ENCODE assay signal across 8 cellular contexts in the genomic region with DNA sequence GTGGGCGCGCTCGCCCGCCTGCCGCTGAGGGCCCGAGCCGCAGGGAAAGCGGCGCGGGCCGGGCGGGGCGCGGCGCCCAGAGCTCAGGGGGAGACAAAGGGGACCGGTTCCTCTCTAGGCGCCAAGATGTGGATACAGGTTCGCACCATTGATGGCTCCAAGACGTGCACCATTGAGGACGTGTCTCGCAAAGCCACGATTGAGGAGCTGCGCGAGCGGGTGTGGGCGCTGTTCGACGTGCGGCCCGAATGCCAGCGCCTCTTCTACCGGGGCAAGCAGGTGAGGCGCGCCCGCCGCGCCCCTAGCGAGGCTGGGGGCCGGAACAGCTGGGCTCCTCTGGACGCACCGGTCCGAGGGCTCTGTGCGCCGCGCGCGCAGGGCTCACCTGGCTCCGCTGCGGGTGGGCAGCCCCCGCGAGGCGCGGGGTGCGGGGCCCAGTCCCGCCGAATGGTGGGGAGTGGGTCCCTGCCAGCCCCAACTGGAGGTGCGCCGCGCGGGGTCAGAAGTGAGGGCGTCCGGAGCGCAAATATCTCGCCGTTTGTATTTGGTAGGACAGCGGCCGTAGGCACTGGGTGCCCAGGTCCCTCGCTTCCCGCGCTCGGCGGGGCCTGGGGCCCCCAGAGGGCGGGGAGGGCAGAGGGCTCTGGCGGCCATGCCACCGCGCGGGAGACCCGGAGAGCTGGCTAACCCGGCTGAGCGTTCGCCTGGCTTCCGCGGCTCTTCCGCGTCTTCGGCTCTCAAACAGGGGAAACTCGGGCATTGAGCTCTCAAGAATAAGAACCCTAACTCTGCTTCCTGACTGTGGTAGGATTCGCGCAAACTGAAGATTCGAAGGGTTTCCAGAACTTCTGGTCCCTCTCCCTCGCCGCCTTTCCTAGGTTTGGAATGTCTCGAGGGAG. TPM values are rescaled to one million over a fixed set of nuclear protein-coding genes. Genes with fewer than 3 reads are reported as not detected.
A peak's percentile ranks its signal among the peaks of the same experiment; 100 is the strongest.
DNase-seq lines count a peak whose midpoint lies in the region; ATAC-seq and TF ChIP-seq lines count a peak whose summit lies in the region.

No MANE protein-coding gene starts in this region.

- peak overlapping the region; percentile 84 for H3K27ac Mint-ChIP-seq in activated T-helper 2 cell treated with anti-CD3 and anti-CD28 coated beads, Interferon-gamma antibody, Interleukin-2, Interleukin-4, amounts not matched to agents 10 μg/mL and 5 μg/mL and 100 μg/mL, durations not matched to agents 14 hours and 24 hours and 36 hours

- no peak for TF ChIP-seq CTCF in gastroesophageal sphincter (IDR thresholded peaks at IDR 0.05)

- H3K4me3 ChIP-seq in gastroesophageal sphincter (peak overlapping the region; percentile 77 to 97), aorta (ENCODE audit: low read length in 2 of 2) (peak overlapping the region; percentile 77 to 93)

- ATAC-seq in HG02852 (IDR thresholded peaks at IDR 0.05; ENCODE audit: unreplicated experiment) (peak; percentile 10), gastroesophageal sphincter (peak; percentile 13), aorta (ENCODE audit: low FRiP score) (peak; percentile 44)

- no peaks in the 10 kb centered on the region for H3K9me3 ChIP-seq in gastroesophageal sphincter
- H3K9me3 ChIP-seq in aorta (ENCODE audit: control insufficient read depth, low read length), result no peaks in the 10 kb centered on the region

- peaks cover 36% of the 10 kb centered on the region for H3K36me3 Mint-ChIP-seq in activated T-helper 2 cell treated with anti-CD3 and anti-CD28 coated beads, Interferon-gamma antibody, Interleukin-2, Interleukin-4, amounts not matched to agents 10 μg/mL and 5 μg/mL and 100 μg/mL, durations not matched to agents 14 hours and 24 hours and 36 hours (ENCODE audit: low read depth)

- TF ChIP-seq EP300 in gastroesophageal sphincter (IDR thresholded peaks at IDR 0.05), result no peak

- TF ChIP-seq POLR2A in gastroesophageal sphincter (IDR thresholded peaks at IDR 0.05), result no peak

- H3K27ac ChIP-seq in gastroesophageal sphincter (peak overlapping the region; percentile 54 to 91 (median 87)), aorta (ENCODE audit: low read depth in 1 of 2, low read length in 2 of 2) (peak overlapping the region; percentile 34 to 46)

- H3K4me1 Mint-ChIP-seq in activated T-helper 2 cell treated with anti-CD3 and anti-CD28 coated beads, Interferon-gamma antibody, Interleukin-2, Interleukin-4, amounts not matched to agents 10 μg/mL and 5 μg/mL and 100 μg/mL, durations not matched to agents 14 hours and 24 hours and 36 hours (ENCODE audit: low read depth), result peaks cover 48% of the 10 kb centered on the region

- intact Hi-C loops in activated T-helper 2 cell treated with anti-CD3 and anti-CD28 coated beads, Interferon-gamma antibody, Interleukin-2, Interleukin-4, amounts not matched to agents 10 μg/mL and 5 μg/mL and 100 μg/mL, durations not matched to agents 14 hours and 24 hours and 36 hours (cut with micrococcal nuclease), result loop anchor here (1.0 to 10.0 kb wide), 11 partner anchors 16 to 959 kb away; partner anchors contain the start of genes CD274, KDM4C, RANBP6 and RIC1
- intact Hi-C loops in aorta (cut with DNase I), result loop anchor here in 1 of 2 donors (2.0 to 5.0 kb wide), 3 partner anchors 29 to 269 kb away; no protein-coding TSS in a partner anchor

- no peaks in the 10 kb centered on the region for H3K9me3 Mint-ChIP-seq in activated T-helper 2 cell treated with anti-CD3 and anti-CD28 coated beads, Interferon-gamma antibody, Interleukin-2, Interleukin-4, amounts not matched to agents 10 μg/mL and 5 μg/mL and 100 μg/mL, durations not matched to agents 14 hours and 24 hours and 36 hours

- H3K4me3 Mint-ChIP-seq in activated T-helper 2 cell treated with anti-CD3 and anti-CD28 coated beads, Interferon-gamma antibody, Interleukin-2, Interleukin-4, amounts not matched to agents 10 μg/mL and 5 μg/mL and 100 μg/mL, durations not matched to agents 14 hours and 24 hours and 36 hours (ENCODE audit: low read depth), result peak overlapping the region; percentile 96

- DNase-seq in DMS79 treated with DMSO at 0.1 percent for 48 hours (lab: John Stamatoyannopoulos, UW) (peak; percentile 32), DMS79 (lab: John Stamatoyannopoulos, UW) (no peak), NCI-H774 (lab: John Stamatoyannopoulos, UW) (peak; percentile 67), occipital lobe (lab: John Stamatoyannopoulos, UW) (peak; percentile 47), aorta (peak in 1 of 2 donors; percentile 77)
- peak; percentile 23 for DNase-seq in activated T-helper 2 cell treated with anti-CD3 and anti-CD28 coated beads, Interferon-gamma antibody, Interleukin-2, Interleukin-4, amounts not matched to agents 10 μg/mL and 5 μg/mL and 100 μg/mL, durations not matched to agents 14 hours and 24 hours and 36 hours (ENCODE audit: low spot score)

- H3K27me3 ChIP-seq in gastroesophageal sphincter (no peaks in the 10 kb centered on the region), aorta (ENCODE audit: control insufficient read depth in 1 of 2, insufficient read depth in 2 of 2, low read length in 1 of 2) (no peaks in the 10 kb centered on the region)

- no peaks in the 10 kb centered on the region for H3K27me3 Mint-ChIP-seq in activated T-helper 2 cell treated with anti-CD3 and anti-CD28 coated beads, Interferon-gamma antibody, Interleukin-2, Interleukin-4, amounts not matched to agents 10 μg/mL and 5 μg/mL and 100 μg/mL, durations not matched to agents 14 hours and 24 hours and 36 hours (ENCODE audit: low read depth)

- H3K4me1 ChIP-seq in gastroesophageal sphincter (peaks cover 0 to 51% (median 4%) of the 10 kb centered on the region in 3 donors), aorta (ENCODE audit: control insufficient read depth in 1 of 2, insufficient read depth in 2 of 2, low read length in 2 of 2) (no peaks in the 10 kb centered on the region)

- H3K36me3 ChIP-seq in gastroesophageal sphincter (peaks cover 0 to 5% of the 10 kb centered on the region in 2 donors), aorta (ENCODE audit: control insufficient read depth in 1 of 2, insufficient read depth in 2 of 2, low read length in 1 of 2) (no peaks in the 10 kb centered on the region)

- 0% methylated on average over 1 to 3 of the region's 93 CpGs for WGBS in gastroesophageal sphincter (ENCODE audit: low coverage in 1 of 2), 2 donors
- WGBS in aorta, 2 donors, result 0% methylated on average over 89 to 93 of the region's 93 CpGs

RNA-seq across cellular contexts. Expression of gene UHRF2, which starts 0.6 kb away (rescaled TPM):
- 79.7 and 82.9 TPM in 2 replicates for total RNA-seq in activated T-helper 2 cell treated with anti-CD3 and anti-CD28 coated beads, Interferon-gamma antibody, Interleukin-2, Interleukin-4, amounts not matched to agents 10 μg/mL and 5 μg/mL and 100 μg/mL, durations not matched to agents 14 hours and 24 hours and 36 hours
- total RNA-seq in gastroesophageal sphincter (10 to 100 TPM; 34.1 to 56.3 (median 46.6) TPM), occipital lobe (84.7 TPM), aorta (10 to 100 TPM; 38.2 to 60.3 TPM)
- 10 to 100 TPM; 13.0 to 25.7 TPM for polyA plus RNA-seq in aorta
